24 cellular contexts compared by ENCODE assay signal in genomic region chr19:2444251-2445002, GRCh38. TPM values are rescaled to one million over a fixed set of nuclear protein-coding genes. Genes with fewer than 3 reads are reported as not detected.
DNase-seq lines count a peak whose midpoint lies in the region; ATAC-seq and TF ChIP-seq lines count a peak whose summit lies in the region.
"Had no signal": no experiment of that assay in that cellular context is flagged by ENCODE, and none has a peak within 500 bp of the region (broad histone marks: within the 10 kb centered on the region; RNA-seq: fewer than 3 reads in every experiment).

No MANE protein-coding gene starts in this region.

- H3K27ac Mint-ChIP-seq in glutamatergic neuron (ENCODE audit: unreplicated experiment), result peak overlapping the region; percentile 75
- no peak overlapping the region for H3K27ac Mint-ChIP-seq in osteocyte (ENCODE audit: unreplicated experiment)

- CTCF ChIA-PET in RWPE1 (lab: Yijun Ruan, JAX), result no interaction called here

- H3K27ac ChIP-seq in RWPE1, result peak overlapping the region; percentile 3; the same call in 1 of the 2 replicates
- H3K27ac ChIP-seq: A549, GM23248, PC-9, SK-N-MC had no signal

- H3K4me3 Mint-ChIP-seq in glutamatergic neuron (ENCODE audit: unreplicated experiment) (no peak overlapping the region), osteocyte (ENCODE audit: unreplicated experiment) (no peak overlapping the region)
- H3K4me3 Mint-ChIP-seq: CD4-positive, alpha-beta memory T cell had no signal

- H3K4me1 Mint-ChIP-seq in glutamatergic neuron (ENCODE audit: low read depth, unreplicated experiment) (peaks cover 11% of the 10 kb centered on the region), osteocyte (ENCODE audit: unreplicated experiment) (no peaks in the 10 kb centered on the region)

- TF ChIP-seq CTCF in RWPE1 (conservative IDR thresholded peaks at IDR 0.05; ENCODE audit: low read depth) (no peak), glutamatergic neuron (IDR thresholded peaks at IDR 0.05; ENCODE audit: partially characterized antibody, unreplicated experiment) (no peak), osteocyte (IDR thresholded peaks at IDR 0.05) (no peak)

- no peaks in the 10 kb centered on the region for H3K36me3 Mint-ChIP-seq in glutamatergic neuron (ENCODE audit: unreplicated experiment)
- peaks cover 6% of the 10 kb centered on the region for H3K36me3 Mint-ChIP-seq in osteocyte (ENCODE audit: unreplicated experiment)

- no peaks in the 10 kb centered on the region for H3K9me3 Mint-ChIP-seq in glutamatergic neuron (ENCODE audit: unreplicated experiment)
- H3K9me3 Mint-ChIP-seq in osteocyte (ENCODE audit: unreplicated experiment), result no peaks in the 10 kb centered on the region
- H3K9me3 Mint-ChIP-seq: CD4-positive, alpha-beta memory T cell had no signal

- ATAC-seq in HG03378 (IDR thresholded peaks at IDR 0.05; ENCODE audit: unreplicated experiment), result no peak
- ATAC-seq: A549 had no signal

- H3K27me3 Mint-ChIP-seq in glutamatergic neuron (ENCODE audit: unreplicated experiment), result peaks cover 7% of the 10 kb centered on the region
- no peaks in the 10 kb centered on the region for H3K27me3 Mint-ChIP-seq in osteocyte (ENCODE audit: unreplicated experiment)
- H3K27me3 Mint-ChIP-seq: CD4-positive, alpha-beta memory T cell had no signal

- POLR2A ChIA-PET in RWPE1 (lab: Yijun Ruan, JAX; ENCODE audit: low non-redundant PET), result no interaction called here

- DNase-seq in RWPE1 (ENCODE audit: low spot score) (no peak), glutamatergic neuron (no peak), osteocyte (ENCODE audit: extremely low spot score, unreplicated experiment) (peak; percentile 83), NCI-H748 (lab: John Stamatoyannopoulos, UW; ENCODE audit: unreplicated experiment) (no peak), NCI-H1694 (lab: John Stamatoyannopoulos, UW) (no peak), germinal center (ENCODE audit: low spot score) (no peak)
- DNase-seq: AML-193; C1 segment of cervical spinal cord; CD4-positive, alpha-beta memory T cell; COR-L47; DMS53; GM23248; HCEC 1CT; KBM-7; NCI-H1105 treated with DMSO at 0.1 percent for 48 hours; NCI-H146; NCI-H2029; NCI-H446 treated with DMSO at 0.1 percent for 48 hours; NCI-H526; PC-9; SIG-M5 had no signal

RNA-seq across cellular contexts. Expression of gene LMNB2, which starts 12.3 kb away (rescaled TPM):
- total RNA-seq in glutamatergic neuron (ENCODE audit: unreplicated experiment), result 45.8 TPM
- 40.2 and 40.8 TPM in 2 replicates for total RNA-seq in osteocyte

RNA-seq across cellular contexts. Expression of gene TIMM13, which starts 17.0 kb away (rescaled TPM):
- 91.5 TPM for total RNA-seq in glutamatergic neuron (ENCODE audit: unreplicated experiment)
- 108 and 109 TPM in 2 replicates for total RNA-seq in osteocyte

RNA-seq across cellular contexts. Expression of gene GADD45B, which starts 31.5 kb away (rescaled TPM):
- 3.8 TPM for total RNA-seq in glutamatergic neuron (ENCODE audit: unreplicated experiment)
- 148 and 165 TPM in 2 replicates for total RNA-seq in osteocyte

Comparison
In these comparisons a context has a peak if more than half of its experiments do, and no peak if none do; other contexts are left out.
1. RNA of gene GADD45B, which starts 31.5 kb away (total RNA-seq): 148 to 165 TPM in osteocyte; 3.8 TPM in glutamatergic neuron (single experiment); every median in the first group is over 10 times any median in the second.